In genomic region chr5:179408646-179409045, GRCh38 we compare ENCODE assay signal across 22 cellular contexts.
DNase-seq lines count a peak whose midpoint lies in the region; TF ChIP-seq lines count a peak whose summit lies in the region.
"Had no signal": no experiment of that assay in that cellular context is flagged by ENCODE, and none has a peak within 500 bp of the region (broad histone marks: within the 10 kb centered on the region; RNA-seq: fewer than 3 reads in every experiment).

No MANE protein-coding gene starts in this region.

- H3K36me3 ChIP-seq in esophagus muscularis mucosa: no peaks in the 10 kb centered on the region
- H3K36me3 ChIP-seq: BLaER1 treated with 17β-estradiol and CSF1 and Interleukin-3, amounts not matched to agents 10 nM and 100 nM had no signal

- no peak for TF ChIP-seq CTCF in esophagus muscularis mucosa (IDR thresholded peaks at IDR 0.05)

- peak; percentile 53 for DNase-seq in NCI-H82 (lab: John Stamatoyannopoulos, UW)
- DNase-seq in esophagus muscularis mucosa (ENCODE audit: extremely low spot score): peak; percentile 79
- peak; percentile 79 for DNase-seq in mesenteric fat pad (ENCODE audit: low spot score)
- DNase-seq in ureter (ENCODE audit: low spot score): peak; percentile 24
- no peak for DNase-seq in cerebellum (ENCODE audit: low spot score)
- no peak for DNase-seq in RPMI8226
- no peak for DNase-seq in stimulated activated CD4-positive, alpha-beta T cell treated with anti-CD3 and anti-CD28 coated beads, Interleukin-2, amount 100 ng/mL, for 48 hours
- DNase-seq: AML-193; CD4-positive, alpha-beta T cell; COR-L47; GOT3; HCEC 1CT; KBM-7; MV-4-11; NCI-H1105 treated with DMSO at 0.1 percent for 48 hours; NCI-H146; NCI-H1930; NCI-H2107; NCI-H524; SHP77 treated with DMSO at 0.1 percent for 48 hours had no signal

- 89% methylated on average over 19 of the region's 19 CpGs for WGBS in esophagus muscularis mucosa

- H3K4me3 ChIP-seq in esophagus muscularis mucosa: no peak overlapping the region
- H3K4me3 ChIP-seq: A549; BLaER1 treated with 17β-estradiol and CSF1 and Interleukin-3, amounts not matched to agents 10 nM and 100 nM had no signal

- H3K9me3 ChIP-seq in esophagus muscularis mucosa: no peaks in the 10 kb centered on the region
- H3K9me3 ChIP-seq: A549 had no signal

- no peak overlapping the region for H3K27ac ChIP-seq in esophagus muscularis mucosa (replicated peaks in 1 of 4)
- H3K27ac ChIP-seq: A549; BLaER1 treated with 17β-estradiol and CSF1 and Interleukin-3, amounts not matched to agents 10 nM and 100 nM had no signal

- intact Hi-C loops in esophagus muscularis mucosa (cut with DNase I): no loop called here

- no peak for TF ChIP-seq POLR2A in esophagus muscularis mucosa (IDR thresholded peaks at IDR 0.05; ENCODE audit: low read depth)

- peaks cover 0 to 14% (median 0%) of the 10 kb centered on the region in 4 donors for H3K4me1 ChIP-seq in esophagus muscularis mucosa
- H3K4me1 ChIP-seq: A549 had no signal

- no peak for TF ChIP-seq EP300 in esophagus muscularis mucosa (IDR thresholded peaks at IDR 0.05)

- no peaks in the 10 kb centered on the region for H3K27me3 ChIP-seq in esophagus muscularis mucosa
- H3K27me3 ChIP-seq: BLaER1 treated with 17β-estradiol and CSF1 and Interleukin-3, amounts not matched to agents 10 nM and 100 nM had no signal

Comparison
In these comparisons a context has a peak if more than half of its experiments do, and no peak if none do; other contexts are left out.
1. DNase-seq: peak in NCI-H82 (single experiment), esophagus muscularis mucosa (single experiment), mesenteric fat pad (single experiment) and ureter (single experiment); none in cerebellum (single experiment), RPMI8226 (single experiment) and stimulated activated CD4-positive, alpha-beta T cell treated with anti-CD3 and anti-CD28 coated beads, Interleukin-2, amount 100 ng/mL, for 48 hours (0 of 2).